ENCODE assay signal across 8 cellular contexts in the genomic region with DNA sequence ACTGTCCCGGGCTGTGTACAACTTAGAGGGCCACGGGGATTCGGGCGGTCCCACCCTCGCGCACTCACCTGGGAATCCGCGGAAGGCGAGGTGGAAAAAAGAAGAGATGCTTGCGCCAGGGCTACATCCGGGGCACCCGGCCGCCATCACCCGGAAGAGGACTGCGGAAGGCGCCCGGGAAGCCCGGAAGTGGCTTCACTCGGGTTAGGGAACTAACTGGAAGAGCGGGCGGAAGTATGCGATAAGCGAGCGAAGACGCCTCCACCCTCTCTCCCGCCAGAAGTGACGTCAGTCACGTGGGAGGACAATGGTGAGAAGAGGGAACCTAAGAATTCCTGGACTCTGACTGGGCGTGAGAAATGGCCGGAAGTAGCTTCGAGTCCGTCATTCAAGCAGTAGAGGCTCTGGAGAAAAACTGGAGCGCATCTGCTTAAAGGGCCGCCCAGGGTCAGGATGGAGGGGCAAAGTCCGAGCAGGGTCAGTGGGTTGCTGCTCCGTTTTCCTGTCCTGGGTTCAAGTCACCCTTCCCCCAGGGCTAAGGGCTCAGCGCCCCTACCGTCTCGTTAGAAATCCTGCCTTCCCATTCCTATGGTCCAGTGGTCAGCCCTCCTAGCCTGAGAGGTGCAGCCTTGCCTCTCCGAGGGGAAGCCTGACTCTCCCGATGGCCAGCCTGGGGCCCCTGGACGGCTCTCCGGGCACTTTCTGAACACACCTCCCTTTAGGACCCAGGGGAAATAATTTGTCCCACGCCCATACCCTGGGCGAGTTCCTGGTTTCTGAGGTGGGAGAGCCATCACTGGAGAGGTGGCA. TPM values are rescaled to one million over a fixed set of nuclear protein-coding genes. Genes with fewer than 3 reads are reported as not detected.
A peak's percentile ranks its signal among the peaks of the same experiment; 100 is the strongest.
DNase-seq lines count a peak whose midpoint lies in the region; ATAC-seq and TF ChIP-seq lines count a peak whose summit lies in the region.

A gene (minus strand): TSS at position 165 of the 810 bp plus-strand sequence. CDS start 627 bp downstream, outside the sequence.

- peaks cover 35% of the 10 kb centered on the region for H3K79me2 ChIP-seq in Karpas-422 (ENCODE audit: low read length)

- H3K4me3 ChIP-seq in Karpas-422 (ENCODE audit: low read length) (peak within 1 kb of the TSS; percentile 98), esophagus muscularis mucosa (peak within 1 kb of the TSS; percentile 72 to 98 (median 80)), muscle layer of colon (ENCODE audit: low read depth in 1 of 2, low read length in 2 of 2) (peak within 1 kb of the TSS; percentile 83 to 97)

- H3K4me1 ChIP-seq in Karpas-422 (ENCODE audit: low read length) (peaks cover 65% of the 10 kb centered on the region), esophagus muscularis mucosa (peaks cover 39 to 58% (median 52%) of the 10 kb centered on the region in 4 donors), muscle layer of colon (ENCODE audit: insufficient read depth, low read length) (peaks cover 48% of the 10 kb centered on the region)

- peak; percentile 57 for ATAC-seq in GM21723 (IDR thresholded peaks at IDR 0.05; ENCODE audit: unreplicated experiment)

- H3K9ac ChIP-seq in Karpas-422 (ENCODE audit: low read length), result peak within 1 kb of the TSS; percentile 96
- peak within 1 kb of the TSS; percentile 99 for H3K9ac ChIP-seq in muscle layer of colon (ENCODE audit: low read length)

- DNase-seq in DMS114 treated with DMSO at 0.1 percent for 48 hours (lab: John Stamatoyannopoulos, UW; ENCODE audit: unreplicated experiment) (peak; percentile 97), Karpas-422 (peak; percentile 98), RPMI7951 (ENCODE audit: low read depth) (peak; percentile 99), activated T-helper 1 cell treated with Interleukin-2 at 50 U/mL for 16 hours (ENCODE audit: low read depth) (peak; percentile 83), esophagus muscularis mucosa (ENCODE audit: extremely low spot score) (peak; percentile 99)
- peak; percentile 69 to 74 for DNase-seq in stimulated activated CD8-positive, alpha-beta memory T cell treated with anti-CD3 and anti-CD28 coated beads, Interleukin-7, amount 100 ng/mL, for 1 hour (ENCODE audit: low read depth in 2 of 2)

- H3K27ac ChIP-seq in Karpas-422 (ENCODE audit: low read length) (peak within 1 kb of the TSS; percentile 83), esophagus muscularis mucosa (replicated peaks in 1 of 4) (peak within 1 kb of the TSS; percentile 90 to 99 (median 92)), muscle layer of colon (ENCODE audit: low read depth, low read length) (peak within 1 kb of the TSS; percentile 95)

- H3K9me3 ChIP-seq in Karpas-422 (ENCODE audit: low read length), result no peaks in the 10 kb centered on the region
- no peaks in the 10 kb centered on the region for H3K9me3 ChIP-seq in esophagus muscularis mucosa
- H3K9me3 ChIP-seq in muscle layer of colon (ENCODE audit: low read length), result no peaks in the 10 kb centered on the region

- TF ChIP-seq EP300 in esophagus muscularis mucosa (IDR thresholded peaks at IDR 0.05), result no peak

- peak; percentile 2 for TF ChIP-seq POLR2A in esophagus muscularis mucosa (IDR thresholded peaks at IDR 0.05; ENCODE audit: low read depth)

- H3K27me3 ChIP-seq in Karpas-422 (ENCODE audit: low read length) (no peaks in the 10 kb centered on the region), esophagus muscularis mucosa (no peaks in the 10 kb centered on the region), muscle layer of colon (ENCODE audit: control insufficient read depth in 1 of 2, insufficient read depth in 2 of 2, low read length in 2 of 2) (no peaks in the 10 kb centered on the region)

- H3K36me3 ChIP-seq in Karpas-422 (ENCODE audit: insufficient read depth, low read length) (peaks cover 5% of the 10 kb centered on the region; the same call in 1 of the 2 replicates), esophagus muscularis mucosa (peaks cover 22 to 75% (median 66%) of the 10 kb centered on the region in 4 donors), muscle layer of colon (ENCODE audit: insufficient read depth, low read length) (peaks cover 64% of the 10 kb centered on the region)

- intact Hi-C loops in esophagus muscularis mucosa (cut with DNase I), result loop anchor here (10.0 kb wide), 1 partner anchor 49 kb away; a partner anchor contains a TSS

- 2% methylated on average over 35 of the region's 45 CpGs for WGBS in esophagus muscularis mucosa

- H3K4me2 ChIP-seq in Karpas-422 (ENCODE audit: low read depth, low read length, poor library complexity, severe bottlenecking), result peak within 1 kb of the TSS; percentile 93

- no peaks in the 10 kb centered on the region for H4K20me1 ChIP-seq in Karpas-422 (ENCODE audit: insufficient read depth, low read depth, low read length)

- peak in 1 of 3 experiments; percentile 10 for TF ChIP-seq CTCF in esophagus muscularis mucosa (IDR thresholded peaks at IDR 0.05)

- H2AFZ ChIP-seq in Karpas-422 (ENCODE audit: low read length), result peak within 1 kb of the TSS; percentile 41; the same call in 1 of the 2 replicates

- no peaks in the 10 kb centered on the region for H3K9me2 ChIP-seq in Karpas-422 (replicated peaks; ENCODE audit: insufficient read depth, low read length)

RNA-seq across cellular contexts. Expression of the gene that starts here (rescaled TPM):
- 45.4 and 65.1 TPM in 2 replicates for total RNA-seq in Karpas-422 (2014; rRNA removed; shearing (Covaris generic); ENCODE audit: low replicate concordance)
- total RNA-seq in RPMI7951 (2014; rRNA removed; shearing (Covaris generic)), result 20.7 and 22.8 TPM in 2 replicates
- 10 to 100 TPM; 24.9 to 63.9 (median 41.8) TPM for total RNA-seq in esophagus muscularis mucosa

Comparison
In these comparisons a context has a peak if more than half of its experiments do, and no peak if none do; other contexts are left out.
1. Peak in every context shown above with its lines: DNase-seq, ATAC-seq, H3K4me3 ChIP-seq and H3K27ac ChIP-seq.